24 cellular contexts compared by ENCODE assay signal in genomic region chr5:163135849-163136248, GRCh38.
A peak's percentile ranks its signal among the peaks of the same experiment; 100 is the strongest.
DNase-seq lines count a peak whose midpoint lies in the region; ATAC-seq, FAIRE-seq and TF ChIP-seq lines count a peak whose summit lies in the region.
"Had no signal": no experiment of that assay in that cellular context is flagged by ENCODE, and none has a peak within 500 bp of the region (broad histone marks: within the 10 kb centered on the region; RNA-seq: fewer than 3 reads in every experiment).

No MANE protein-coding gene starts in this region.

- H4K91ac ChIP-seq in IMR-90 (ENCODE audit: insufficient read depth, low read depth, low read length): no peak overlapping the region

- H3K4me3 ChIP-seq in HepG2 (replicated peaks in 1 of 3; ENCODE audit: insufficient read depth in 1 of 3, low read depth in 2 of 3, low read length in 3 of 3) (no peak overlapping the region), right lobe of liver (no peak overlapping the region), IMR-90 (ENCODE audit: insufficient read depth, low read depth, low read length) (no peak overlapping the region)
- H3K4me3 ChIP-seq: GM23248 had no signal

- no peaks in the 10 kb centered on the region for H3K4me1 ChIP-seq in HepG2 (ENCODE audit: insufficient read depth, low read length)
- H3K4me1 ChIP-seq in right lobe of liver: no peaks in the 10 kb centered on the region
- H3K4me1 ChIP-seq in IMR-90 (ENCODE audit: control insufficient read depth, insufficient read depth, low read length): no peaks in the 10 kb centered on the region

- dilution Hi-C loops in IMR-90 (cut with HindIII; ENCODE audit: low sequenced_read_pairs, unreplicated experiment): no loop called here

- no peak overlapping the region for H3K23ac ChIP-seq in IMR-90 (ENCODE audit: low read depth, low read length)

- no peaks in the 10 kb centered on the region for H3K36me3 ChIP-seq in HepG2 (replicated peaks in 1 of 2; ENCODE audit: control insufficient read depth in 1 of 2, insufficient read depth in 2 of 2, low read length in 2 of 2)
- H3K36me3 ChIP-seq in right lobe of liver: no peaks in the 10 kb centered on the region
- no peaks in the 10 kb centered on the region for H3K36me3 ChIP-seq in IMR-90 (ENCODE audit: control insufficient read depth, insufficient read depth, low read length)

- TF ChIP-seq RAD21 in HepG2 (CRISPR knock-in tag; IDR thresholded peaks at IDR 0.05): no peak
- TF ChIP-seq RAD21 in IMR-90 (IDR thresholded peaks at IDR 0.05; ENCODE audit: low read length): no peak

- H2BK15ac ChIP-seq in IMR-90 (ENCODE audit: low read depth, low read length): no peak overlapping the region

- no peaks in the 10 kb centered on the region for H3K79me1 ChIP-seq in IMR-90 (ENCODE audit: low read depth in 1 of 2, low read length in 2 of 2)

- no peaks in the 10 kb centered on the region for H3K79me2 ChIP-seq in HepG2 (ENCODE audit: insufficient read depth, low read length)

- H2BK5ac ChIP-seq in IMR-90 (ENCODE audit: low read depth, low read length, poor library complexity, severe bottlenecking): no peak overlapping the region

- no peak overlapping the region for H3K4ac ChIP-seq in IMR-90 (ENCODE audit: low read depth, low read length)

- peaks cover 25% of the 10 kb centered on the region; the same call in 1 of the 2 replicates for H3K9me3 ChIP-seq in HepG2 (ENCODE audit: low read length)
- no peaks in the 10 kb centered on the region for H3K9me3 ChIP-seq in right lobe of liver
- H3K9me3 ChIP-seq in IMR-90 (ENCODE audit: control insufficient read depth, insufficient read depth, low read length): peaks cover 3% of the 10 kb centered on the region; the same call in 1 of the 2 replicates

- H3K27ac ChIP-seq in HepG2 (ENCODE audit: extremely low read length, insufficient read depth, low read length) (no peak overlapping the region), right lobe of liver (no peak overlapping the region), IMR-90 (ENCODE audit: insufficient read depth, low read length) (no peak overlapping the region)
- H3K27ac ChIP-seq: 22Rv1, GM23248 had no signal

- no peak overlapping the region for H3K56ac ChIP-seq in IMR-90 (ENCODE audit: extremely low read depth, insufficient read depth, low read length)

- H3K14ac ChIP-seq in IMR-90 (replicated peaks; ENCODE audit: low read depth, low read length): no peak overlapping the region

- no peak for FAIRE-seq in HepG2 (lab: Jason Lieb, UNC)
- FAIRE-seq: A204.1, G401.6, GM12891, GM18507, H1 had no signal

- TF ChIP-seq CTCF in HepG2 (CRISPR knock-in tag; IDR thresholded peaks at IDR 0.05): no peak
- TF ChIP-seq CTCF in right lobe of liver (IDR thresholded peaks at IDR 0.05): no peak
- TF ChIP-seq CTCF in IMR-90 (conservative IDR thresholded peaks at IDR 0.05; ENCODE audit: low read depth, low read length): no peak

- no peak overlapping the region for H2AK9ac ChIP-seq in IMR-90 (replicated peaks; ENCODE audit: low read depth, low read length, poor library complexity)

- H3K9me1 ChIP-seq in IMR-90 (ENCODE audit: insufficient read depth, low read length): no peaks in the 10 kb centered on the region

- intact Hi-C loops in HepG2 (cut with micrococcal nuclease; ENCODE audit: unreplicated experiment): no loop called here
- intact Hi-C loops in right lobe of liver (cut with DNase I): no loop called here
- intact Hi-C loops in IMR-90 (cut with micrococcal nuclease): no loop called here

- H3K9ac ChIP-seq in HepG2 (ENCODE audit: insufficient read depth, low read depth, low read length) (no peak overlapping the region), IMR-90 (ENCODE audit: low read depth, low read length) (no peak overlapping the region)
- H3K9ac ChIP-seq: GM23248 had no signal

- WGBS in HepG2 (ENCODE audit: low lambda C conversion rate): 0% methylated on average over 2 of the region's 2 CpGs
- WGBS in right lobe of liver (ENCODE audit: insufficient coverage, low coverage, low lambda C conversion rate, missing lambda C conversion rate): 84% methylated on average over 2 of the region's 2 CpGs
- no CpG with 5 or more reads among the region's 2 CpGs for WGBS in IMR-90 (ENCODE audit: extremely low coverage in 2 of 2, insufficient read length in 1 of 2), 2 experiments

- no peak overlapping the region for H2AK5ac ChIP-seq in IMR-90 (ENCODE audit: low read depth, low read length)

- no peak overlapping the region for H2AFZ ChIP-seq in HepG2 (ENCODE audit: low read length)
- no peak overlapping the region for H2AFZ ChIP-seq in IMR-90 (replicated peaks; ENCODE audit: low read length, poor library complexity)
- H2AFZ ChIP-seq: GM23248 had no signal

- H3K27me3 ChIP-seq in HepG2 (ENCODE audit: control insufficient read depth in 1 of 2, insufficient read depth in 2 of 2, low read length in 2 of 2) (no peaks in the 10 kb centered on the region), right lobe of liver (no peaks in the 10 kb centered on the region), IMR-90 (ENCODE audit: control insufficient read depth, insufficient read depth, low read length) (no peaks in the 10 kb centered on the region)

- H3K4me2 ChIP-seq in HepG2 (ENCODE audit: low read depth, low read length): no peak overlapping the region
- H3K4me2 ChIP-seq in IMR-90 (ENCODE audit: low read depth, low read length): no peak overlapping the region

- H4K5ac ChIP-seq in IMR-90 (ENCODE audit: low read depth, low read length): no peak overlapping the region

- H2BK20ac ChIP-seq in IMR-90 (ENCODE audit: low read depth, low read length): no peak overlapping the region

- TF ChIP-seq EP300 in HepG2 (IDR thresholded peaks at IDR 0.05; ENCODE audit: low read depth in 2 of 2, low read length in 2 of 2) (no peak), HepG2 (CRISPR knock-in tag; IDR thresholded peaks at IDR 0.05; ENCODE audit: borderline replicate concordance) (no peak)

- H2BK120ac ChIP-seq in IMR-90 (ENCODE audit: low read depth, low read length): no peak overlapping the region

- CTCF ChIA-PET in HepG2 (lab: Yijun Ruan, JAX; ENCODE audit: low intra/inter-chr PET ratio, low total read pairs) (no interaction called here), IMR-90 (lab: Yijun Ruan, JAX) (no interaction called here)

- POLR2A ChIA-PET in HepG2 (lab: Yijun Ruan, JAX) (no interaction called here), IMR-90 (lab: Charles Lee; ENCODE audit: unreplicated experiment) (no interaction called here)

- no TSS peak for BruUV-seq in HepG2 (replicated peaks; lab: Mats Ljungman, UMichigan)
- no TSS peak for BruUV-seq in IMR-90 (replicated peaks; lab: Mats Ljungman, UMichigan)

- H4K8ac ChIP-seq in IMR-90 (ENCODE audit: low read depth in 2 of 2, low read length in 2 of 2): no peak overlapping the region

- TF ChIP-seq POLR2A in HepG2 (IDR thresholded peaks at IDR 0.05; ENCODE audit: insufficient read depth in 1 of 2, low read depth in 2 of 2, low read length in 2 of 2) (no peak), right lobe of liver (IDR thresholded peaks at IDR 0.05) (no peak), IMR-90 (IDR thresholded peaks at IDR 0.05; ENCODE audit: low read depth, low read length) (no peak)

- no peak overlapping the region for H3K18ac ChIP-seq in IMR-90 (ENCODE audit: low read depth, low read length)

- DNase-seq in HepG2 (ENCODE audit: low spot score): no peak
- no peak for DNase-seq in right lobe of liver
- no peak for DNase-seq in IMR-90
- DNase-seq in RPMI8226: peak; percentile 2
- no peak for DNase-seq in UCSD-AML1 (lab: John Stamatoyannopoulos, UW; ENCODE audit: unreplicated experiment)
- no peak for DNase-seq in activated CD8-positive, alpha-beta memory T cell treated with anti-CD3 and anti-CD28 coated beads for 24 hours
- DNase-seq: AML-193; C1 segment of cervical spinal cord; Calu3; CD4-positive, alpha-beta memory T cell; COR-L47; DMS53; DMS79 treated with DMSO at 0.1 percent for 48 hours; GM23248; H7; HCEC 1CT had no signal

- H4K20me1 ChIP-seq in HepG2 (ENCODE audit: insufficient read depth, low read length) (no peaks in the 10 kb centered on the region), IMR-90 (ENCODE audit: insufficient read depth, low read length) (no peaks in the 10 kb centered on the region)

- no peak for ATAC-seq in HepG2
- ATAC-seq in right lobe of liver: no peak
- ATAC-seq in IMR-90 (ENCODE audit: low read depth): no peak
- ATAC-seq in GM21360 (IDR thresholded peaks at IDR 0.05; ENCODE audit: unreplicated experiment): no peak
- no peak for ATAC-seq in GM18861 (IDR thresholded peaks at IDR 0.05; ENCODE audit: unreplicated experiment)

- in situ Hi-C loops in HepG2 (cut with HindIII; ENCODE audit: extremely low pct_ligation_motif_present, low pct_unique_long_range_greater_than_20kb) (no loop called here), IMR-90 (cut with MboI; ENCODE audit: low sequenced_read_pairs) (no loop called here)

TF ChIP-seq in HepG2, 621 proteins besides CTCF, POLR2A, EP300 and RAD21:
- no peak for TF ChIP-seq ZNF607 (CRISPR knock-in tag; IDR thresholded peaks at IDR 0.05; ENCODE audit: borderline replicate concordance)
- TF ChIP-seq PHF5A (CRISPR knock-in tag; IDR thresholded peaks at IDR 0.05; ENCODE audit: low read depth, unreplicated experiment): no peak
- TF ChIP-seq MAFF (IDR thresholded peaks at IDR 0.05; ENCODE audit: low read depth, low read length): peak; percentile 71
- TF ChIP-seq MAFK (conservative IDR thresholded peaks at IDR 0.05 in 1 of 2, IDR thresholded peaks at IDR 0.05 in 1 of 2; ENCODE audit: low read length in 2 of 2): peak; percentile 33 to 84; a peak in 3 of 4 replicates
TF ChIP-seq in HepG2: peak in this region for 2.

TF ChIP-seq in IMR-90, 13 proteins besides CTCF, POLR2A, EP300 and RAD21:
- TF ChIP-seq MXI1 (IDR thresholded peaks at IDR 0.05; ENCODE audit: borderline replicate concordance, low read depth, low read length): no peak
- no peak for TF ChIP-seq FOS (IDR thresholded peaks at IDR 0.05; ENCODE audit: low read depth, low read length)
- TF ChIP-seq CHD1 (IDR thresholded peaks at IDR 0.05; ENCODE audit: low read depth, low read length): no peak
- peak; percentile 68 for TF ChIP-seq MAFK (IDR thresholded peaks at IDR 0.05; ENCODE audit: low read depth, low read length)
